9 cellular contexts compared by ENCODE assay signal in the genomic region with DNA sequence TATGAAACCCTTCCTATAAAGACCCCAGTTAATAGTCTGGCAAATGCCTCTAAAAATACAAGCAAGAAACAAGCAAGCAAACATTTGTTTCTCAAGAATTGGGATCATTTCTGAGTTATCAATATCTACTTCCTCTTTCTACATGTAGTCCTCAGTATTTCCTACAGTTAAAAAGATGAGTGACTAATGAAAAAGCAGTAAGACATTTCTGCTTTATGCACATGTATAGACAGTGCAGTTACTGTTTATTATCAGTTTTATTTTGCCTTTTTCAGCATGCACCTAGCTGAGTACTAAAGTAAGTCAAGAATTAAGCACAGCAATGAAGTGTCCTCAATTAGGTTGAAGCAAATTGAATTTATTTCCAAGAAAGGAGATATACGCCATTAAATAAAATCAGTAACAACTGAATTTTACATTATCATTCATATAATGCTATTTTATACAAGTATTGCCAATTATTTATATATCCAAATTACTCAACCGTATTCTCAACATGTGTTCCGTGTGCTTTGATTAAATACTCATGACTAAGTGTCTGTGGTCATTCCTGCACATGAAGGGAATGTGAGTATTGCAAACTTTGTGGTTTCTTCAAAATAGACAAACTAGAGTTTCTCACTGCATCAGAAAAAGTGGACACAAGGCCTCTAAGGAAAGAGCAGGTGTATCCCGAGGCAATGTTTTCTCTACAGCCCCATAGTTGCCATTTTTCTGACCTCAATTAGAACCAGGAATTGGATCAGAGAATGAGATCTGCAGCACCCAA.
DNase-seq lines count a peak whose midpoint lies in the region; ATAC-seq and TF ChIP-seq lines count a peak whose summit lies in the region.
"Had no signal": no experiment of that assay in that cellular context is flagged by ENCODE, and none has a peak within 500 bp of the region (broad histone marks: within the 10 kb centered on the region; RNA-seq: fewer than 3 reads in every experiment).

No MANE protein-coding gene starts in this region.

- H3K27ac Mint-ChIP-seq in chondrocyte (ENCODE audit: unreplicated experiment) = peak overlapping the region; percentile 60
- no peak overlapping the region for H3K27ac Mint-ChIP-seq in activated CD8-positive, alpha-beta T cell treated with anti-CD3 and anti-CD28 coated beads for 36 hours
- H3K27ac Mint-ChIP-seq: brain had no signal

- no peaks in the 10 kb centered on the region for H3K9me3 Mint-ChIP-seq in chondrocyte (ENCODE audit: low read depth)
- H3K9me3 Mint-ChIP-seq in activated CD8-positive, alpha-beta T cell treated with anti-CD3 and anti-CD28 coated beads for 36 hours = no peaks in the 10 kb centered on the region

- no peak overlapping the region for H3K4me3 Mint-ChIP-seq in chondrocyte (ENCODE audit: unreplicated experiment)
- no peak overlapping the region for H3K4me3 Mint-ChIP-seq in activated CD8-positive, alpha-beta T cell treated with anti-CD3 and anti-CD28 coated beads for 36 hours
- H3K4me3 Mint-ChIP-seq: brain had no signal

- intact Hi-C loops in activated CD8-positive, alpha-beta T cell treated with anti-CD3 and anti-CD28 coated beads for 36 hours (cut with micrococcal nuclease) = no loop called here

- no peaks in the 10 kb centered on the region for H3K27me3 Mint-ChIP-seq in chondrocyte (ENCODE audit: low read depth)
- peaks cover 1% of the 10 kb centered on the region for H3K27me3 Mint-ChIP-seq in activated CD8-positive, alpha-beta T cell treated with anti-CD3 and anti-CD28 coated beads for 36 hours

- DNase-seq in AG08395 (ENCODE audit: low spot score) = peak; percentile 79
- DNase-seq in NB4 (ENCODE audit: low read depth) = peak; percentile 81
- DNase-seq in chondrocyte (ENCODE audit: low spot score) = no peak
- DNase-seq in activated CD4-positive, CD25-positive, alpha-beta regulatory T cell (lab: John Stamatoyannopoulos, UW) = no peak
- no peak for DNase-seq in activated CD8-positive, alpha-beta T cell treated with anti-CD3 and anti-CD28 coated beads for 36 hours

- H3K4me3 ChIP-seq in NB4 (ENCODE audit: low read depth, low read length) = no peak overlapping the region

- CTCF ChIA-PET in activated CD8-positive, alpha-beta T cell treated with anti-CD3 and anti-CD28 coated beads for 36 hours (lab: Charles Lee) = no interaction called here

- POLR2A ChIA-PET in activated CD8-positive, alpha-beta T cell treated with anti-CD3 and anti-CD28 coated beads for 36 hours (lab: Charles Lee) = no interaction called here

- peaks cover 43% of the 10 kb centered on the region for H3K4me1 Mint-ChIP-seq in chondrocyte (ENCODE audit: low read depth)
- H3K4me1 Mint-ChIP-seq in activated CD8-positive, alpha-beta T cell treated with anti-CD3 and anti-CD28 coated beads for 36 hours (ENCODE audit: low read depth) = no peaks in the 10 kb centered on the region

- no peak for TF ChIP-seq CTCF in NB4 (IDR thresholded peaks at IDR 0.05; ENCODE audit: low read depth, low read length)
- no peak for TF ChIP-seq CTCF in chondrocyte (IDR thresholded peaks at IDR 0.05)
- TF ChIP-seq CTCF in activated CD8-positive, alpha-beta T cell treated with anti-CD3 and anti-CD28 coated beads for 36 hours (IDR thresholded peaks at IDR 0.05) = no peak

- ATAC-seq in GM21619 (IDR thresholded peaks at IDR 0.05; ENCODE audit: unreplicated experiment) (peak; percentile 75), GM21786 (IDR thresholded peaks at IDR 0.05; ENCODE audit: unreplicated experiment) (no peak), HG02970 (IDR thresholded peaks at IDR 0.05; ENCODE audit: low FRiP score, unreplicated experiment) (no peak)
- no peak for ATAC-seq in activated CD8-positive, alpha-beta T cell treated with anti-CD3 and anti-CD28 coated beads for 36 hours

- no peak for TF ChIP-seq POLR2A in NB4 (IDR thresholded peaks at IDR 0.05; ENCODE audit: extremely low read depth, insufficient read length)

- H3K36me3 Mint-ChIP-seq in chondrocyte (ENCODE audit: low read depth) = no peaks in the 10 kb centered on the region
- no peaks in the 10 kb centered on the region for H3K36me3 Mint-ChIP-seq in activated CD8-positive, alpha-beta T cell treated with anti-CD3 and anti-CD28 coated beads for 36 hours (ENCODE audit: low read depth)
- H3K36me3 Mint-ChIP-seq: brain had no signal

Comparison
In these comparisons a context has a peak if more than half of its experiments do, and no peak if none do; other contexts are left out.
1. DNase-seq: peak in AG08395 (single experiment) and NB4 (single experiment); none in chondrocyte (single experiment), activated CD4-positive, CD25-positive, alpha-beta regulatory T cell (0 of 4) and activated CD8-positive, alpha-beta T cell treated with anti-CD3 and anti-CD28 coated beads for 36 hours (single experiment).